8 cellular contexts compared by ENCODE assay signal in the genomic region with DNA sequence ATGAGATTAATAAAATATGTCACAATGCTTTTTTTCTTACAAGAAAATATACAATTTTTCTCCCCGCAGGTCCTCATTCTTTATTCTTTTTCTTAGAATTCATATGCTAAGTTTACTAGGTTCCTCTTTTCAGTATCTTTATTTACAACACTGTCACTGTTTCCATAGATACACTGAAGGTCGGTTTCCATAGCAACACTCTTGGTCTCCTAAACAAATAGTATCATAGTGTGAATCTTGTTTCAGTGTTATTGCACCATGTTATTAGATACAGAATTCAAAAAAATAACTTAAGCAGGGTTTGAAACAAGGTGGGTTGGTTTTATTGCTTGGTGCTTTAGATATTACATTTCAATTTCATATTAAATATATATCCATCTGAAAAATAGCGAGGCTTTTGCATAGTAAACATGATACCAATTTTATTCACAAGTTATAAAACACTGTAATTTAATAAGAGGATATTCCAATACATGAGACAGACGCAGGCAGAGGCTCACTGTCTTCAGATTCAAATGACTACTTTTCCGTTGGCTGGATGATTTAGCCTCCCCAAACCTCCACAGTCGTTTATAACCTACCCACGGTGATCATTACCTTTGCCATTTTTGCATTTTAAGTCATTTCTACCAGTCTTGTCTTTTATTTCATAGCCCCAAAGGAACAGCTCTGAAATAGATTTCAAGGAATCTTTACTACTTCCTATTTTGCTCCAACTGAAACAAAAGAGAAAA.
DNase-seq lines count a peak whose midpoint lies in the region; ATAC-seq, FAIRE-seq and TF ChIP-seq lines count a peak whose summit lies in the region.

No MANE protein-coding gene starts in this region.

- H3K4me3 ChIP-seq in astrocyte (ENCODE audit: insufficient read depth, low read depth, low read length), result no peak overlapping the region
- H3K4me3 ChIP-seq in right lobe of liver, result no peak overlapping the region

- no peaks in the 10 kb centered on the region for H4K20me1 ChIP-seq in astrocyte (ENCODE audit: insufficient read depth, low read length)

- H3K27ac Mint-ChIP-seq in astrocyte (ENCODE audit: unreplicated experiment), result peak overlapping the region; percentile 80

- no peak overlapping the region for H3K9ac ChIP-seq in astrocyte (ENCODE audit: low read length)

- peak; percentile 73 for ATAC-seq in HG02798 (IDR thresholded peaks at IDR 0.05; ENCODE audit: poor library complexity, unreplicated experiment)
- peak in 3 of 4 donors; percentile 15 to 64 (median 42) for ATAC-seq in right lobe of liver

- peak; percentile 20 for DNase-seq in activated naive CD4-positive, alpha-beta T cell treated with Interleukin-2 at 50 U/mL for 16 hours
- DNase-seq in activated naive CD4-positive, alpha-beta T cell (lab: John Stamatoyannopoulos, UW), result no peak
- DNase-seq in NCI-H2029 treated with DMSO at 0.1 percent for 48 hours (lab: John Stamatoyannopoulos, UW), result peak; percentile 29
- DNase-seq in astrocyte (ENCODE audit: low read depth), result peak; percentile 59
- DNase-seq in right lobe of liver, result no peak
- DNase-seq in amniotic stem cell (lab: John Stamatoyannopoulos, UW), result no peak
- no peak for DNase-seq in NCI-H1930 (lab: John Stamatoyannopoulos, UW)

- H3K4me2 ChIP-seq in astrocyte (ENCODE audit: low read length), result no peak overlapping the region

- H3K9me3 Mint-ChIP-seq in astrocyte (ENCODE audit: unreplicated experiment), result no peaks in the 10 kb centered on the region

- H3K4me1 Mint-ChIP-seq in astrocyte (ENCODE audit: low read depth, unreplicated experiment), result peaks cover 19% of the 10 kb centered on the region

- H3K9me3 ChIP-seq in astrocyte (ENCODE audit: insufficient read depth, low read depth, low read length), result no peaks in the 10 kb centered on the region
- no peaks in the 10 kb centered on the region for H3K9me3 ChIP-seq in right lobe of liver

- no peak overlapping the region for H3K27ac ChIP-seq in astrocyte (ENCODE audit: low read depth, low read length)
- H3K27ac ChIP-seq in right lobe of liver, result no peak overlapping the region

- H3K27me3 ChIP-seq in astrocyte (ENCODE audit: insufficient read depth, low read length), result no peaks in the 10 kb centered on the region
- H3K27me3 ChIP-seq in right lobe of liver, result no peaks in the 10 kb centered on the region

- TF ChIP-seq CTCF in astrocyte (IDR thresholded peaks at IDR 0.05; ENCODE audit: insufficient read depth, low read depth, low read length), result no peak
- TF ChIP-seq CTCF in right lobe of liver (IDR thresholded peaks at IDR 0.05), result no peak

- H3K4me1 ChIP-seq in astrocyte (ENCODE audit: insufficient read depth, low read length) (no peaks in the 10 kb centered on the region), right lobe of liver (peaks cover 0 to 4% (median 2%) of the 10 kb centered on the region in 4 donors)

- no peaks in the 10 kb centered on the region for H3K36me3 Mint-ChIP-seq in astrocyte (ENCODE audit: low read depth, unreplicated experiment)

- intact Hi-C loops in right lobe of liver (cut with DNase I), result no loop called here

- no peaks in the 10 kb centered on the region for H3K79me2 ChIP-seq in astrocyte (ENCODE audit: insufficient read depth, low read length)

- no peak overlapping the region for H3K4me3 Mint-ChIP-seq in astrocyte (ENCODE audit: unreplicated experiment)

- H3K27me3 Mint-ChIP-seq in astrocyte (ENCODE audit: low read depth, unreplicated experiment), result peaks cover 2% of the 10 kb centered on the region

- H2AFZ ChIP-seq in astrocyte (ENCODE audit: low read depth, low read length), result no peak overlapping the region

- no peak for TF ChIP-seq POLR2A in right lobe of liver (IDR thresholded peaks at IDR 0.05)

- FAIRE-seq in astrocyte (lab: Jason Lieb, UNC), result peak; percentile 20

- 55% methylated on average over 7 of the region's 7 CpGs for WGBS in right lobe of liver (ENCODE audit: insufficient coverage, low coverage, low lambda C conversion rate, missing lambda C conversion rate)

- H3K36me3 ChIP-seq in astrocyte (ENCODE audit: insufficient read depth, low read length), result no peaks in the 10 kb centered on the region
- no peaks in the 10 kb centered on the region for H3K36me3 ChIP-seq in right lobe of liver

Comparison
In these comparisons a context has a peak if more than half of its experiments do, and no peak if none do; other contexts are left out.
1. DNase-seq: peak in activated naive CD4-positive, alpha-beta T cell treated with Interleukin-2 at 50 U/mL for 16 hours (single experiment), NCI-H2029 treated with DMSO at 0.1 percent for 48 hours (single experiment) and astrocyte (single experiment); none in activated naive CD4-positive, alpha-beta T cell (0 of 4), right lobe of liver (0 of 3), amniotic stem cell (single experiment) and NCI-H1930 (0 of 2).